Comparison of ENCODE assay signal across 18 cellular contexts in the genomic region with DNA sequence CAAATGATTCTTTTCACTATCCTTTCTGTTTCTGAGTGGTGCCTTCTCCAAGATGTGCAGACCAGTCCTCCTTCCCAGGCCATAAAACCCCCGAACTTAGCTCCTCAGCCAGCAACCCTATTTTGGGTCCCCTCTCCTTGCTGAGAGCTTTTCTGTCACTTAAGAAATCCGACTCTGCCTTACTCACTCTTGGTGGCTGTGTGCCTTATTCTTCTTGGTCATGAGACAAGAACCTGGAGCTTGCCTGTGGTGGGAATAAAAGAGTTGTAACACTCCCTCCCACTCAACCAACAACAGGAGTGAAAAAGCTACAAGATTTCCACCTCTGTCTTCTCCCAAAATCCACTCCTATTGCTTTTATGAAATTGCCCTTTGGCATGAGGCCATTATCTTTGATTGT.
A peak's percentile ranks its signal among the peaks of the same experiment; 100 is the strongest.
DNase-seq lines count a peak whose midpoint lies in the region; ATAC-seq, FAIRE-seq and TF ChIP-seq lines count a peak whose summit lies in the region.
"Had no signal": no experiment of that assay in that cellular context is flagged by ENCODE, and none has a peak within 500 bp of the region (broad histone marks: within the 10 kb centered on the region; RNA-seq: fewer than 3 reads in every experiment).

No MANE protein-coding gene starts in this region.

- H2AFZ ChIP-seq in H1 (ENCODE audit: low read length): peak overlapping the region; percentile 85; the same call in 1 of the 2 replicates
- H2AFZ ChIP-seq: GM23338 had no signal

- H3K4me3 ChIP-seq in HEK293 (ENCODE audit: low read depth, low read length) (no peak overlapping the region), H1 (ENCODE audit: extremely low read depth in 1 of 4, insufficient read depth in 2 of 4, low read depth in 3 of 4, low read length in 4 of 4) (no peak overlapping the region)
- H3K4me3 ChIP-seq: GM12878, GM23338, HAP-1 had no signal

- no peaks in the 10 kb centered on the region for H3K79me2 ChIP-seq in H1 (ENCODE audit: control insufficient read depth in 1 of 2, insufficient read depth in 2 of 2, low read length in 2 of 2)

- DNase-seq in OCI-M1 (lab: John Stamatoyannopoulos, UW) (peak; percentile 14), H1 (ENCODE audit: low read depth in 1 of 2, low spot score in 2 of 2) (no peak), cortex of kidney (lab: John Stamatoyannopoulos, UW) (no peak), iPS-NIHi11 (ENCODE audit: low spot score) (no peak)
- DNase-seq: C1 segment of cervical spinal cord; Calu3; CD4-positive, alpha-beta memory T cell; COR-L47; DMS79; EL; GDM1 had no signal

- FAIRE-seq in H1 (lab: Jason Lieb, UNC): no peak
- FAIRE-seq: GM12878, GM18507, H54 had no signal

- CTCF ChIA-PET in HEK293 (lab: Yijun Ruan, JAX) (interaction anchor here (0.6 kb wide), 1 partner anchor 609 kb away, joined by 3 read pairs; no protein-coding TSS in a partner anchor), H1 (lab: Charles Lee; ENCODE audit: partially characterized antibody) (no interaction called here)

- no peak overlapping the region for H3K18ac ChIP-seq in H1 (ENCODE audit: extremely low read depth, low read length)

- no peak for TF ChIP-seq POLR2A in H1 (IDR thresholded peaks at IDR 0.05; ENCODE audit: control extremely low read depth in 1 of 2, low read depth in 2 of 2, low read length in 2 of 2)

- H3K27ac ChIP-seq in HEK293 (ENCODE audit: extremely low read depth, low read depth, low read length): no peak overlapping the region
- no peak overlapping the region for H3K27ac ChIP-seq in H1 (ENCODE audit: low read depth, low read length)

- no peak overlapping the region for H3K4me2 ChIP-seq in H1 (ENCODE audit: insufficient read depth in 1 of 2, low read depth in 2 of 2, low read length in 2 of 2)
- H3K4me2 ChIP-seq: GM23338 had no signal

- no peak overlapping the region for H2BK120ac ChIP-seq in H1 (replicated peaks; ENCODE audit: low read depth, low read length)

- no peaks in the 10 kb centered on the region for H3K79me1 ChIP-seq in H1 (ENCODE audit: low read depth, low read length)

- H4K5ac ChIP-seq in H1 (ENCODE audit: insufficient read length, low read depth, low read length): no peak overlapping the region

- H2BK12ac ChIP-seq in H1 (ENCODE audit: low read depth, low read length): no peak overlapping the region

- TF ChIP-seq CTCF in HEK293 (tag by site-specific recombination; IDR thresholded peaks at IDR 0.05) (no peak), H1 (IDR thresholded peaks at IDR 0.05; ENCODE audit: control extremely low read depth in 1 of 3, insufficient read depth in 1 of 3, low read depth in 1 of 3, low read length in 3 of 3) (no peak)

- no peak overlapping the region for H3K9ac ChIP-seq in H1 (replicated peaks in 1 of 4; ENCODE audit: extremely low read depth in 1 of 4, low read depth in 3 of 4, low read length in 3 of 4)

- no peak overlapping the region for H3K4ac ChIP-seq in H1 (replicated peaks; ENCODE audit: insufficient read length, low read depth, low read length)

- no peaks in the 10 kb centered on the region for H4K20me1 ChIP-seq in H1 (replicated peaks in 1 of 2; ENCODE audit: control insufficient read depth in 1 of 2, insufficient read depth in 2 of 2, low read length in 2 of 2)

- no peak overlapping the region for H2BK20ac ChIP-seq in H1 (ENCODE audit: low read length)

- H3K4me1 ChIP-seq in HEK293 (ENCODE audit: control insufficient read depth, insufficient read depth, low read length) (no peaks in the 10 kb centered on the region), H1 (replicated peaks in 1 of 4; ENCODE audit: control insufficient read depth in 3 of 4, insufficient read depth in 4 of 4, low read length in 3 of 4) (no peaks in the 10 kb centered on the region)
- H3K4me1 ChIP-seq: HAP-1 had no signal

- no peak overlapping the region for H3K14ac ChIP-seq in H1 (ENCODE audit: insufficient read length)

- H3K27me3 ChIP-seq in H1 (replicated peaks in 1 of 4; ENCODE audit: control insufficient read depth in 3 of 4, extremely low read depth in 1 of 4, insufficient read depth in 3 of 4, low read length in 3 of 4): no peaks in the 10 kb centered on the region

- H3K23me2 ChIP-seq in H1 (ENCODE audit: low read depth, low read length): no peaks in the 10 kb centered on the region

- H4K8ac ChIP-seq in H1 (ENCODE audit: extremely low read depth, insufficient read depth, low read length): no peak overlapping the region

- no peak overlapping the region for H3K56ac ChIP-seq in H1 (replicated peaks; ENCODE audit: insufficient read length, low read depth, low read length)

- H3K23ac ChIP-seq in H1 (ENCODE audit: insufficient read length): no peak overlapping the region

- POLR2A ChIA-PET in HEK293 (lab: Yijun Ruan, JAX): no interaction called here
- POLR2A ChIA-PET in H1 (lab: Charles Lee; ENCODE audit: partially characterized antibody): no interaction called here

- no peak overlapping the region for H4K91ac ChIP-seq in H1 (replicated peaks; ENCODE audit: insufficient read length, low read length)

- no peak for TF ChIP-seq RAD21 in H1 (IDR thresholded peaks at IDR 0.05 in 1 of 2, conservative IDR thresholded peaks at IDR 0.05 in 1 of 2; ENCODE audit: low read depth in 2 of 2, low read length in 2 of 2)

- no peak overlapping the region for H2BK15ac ChIP-seq in H1 (ENCODE audit: low read length)

- H2AK5ac ChIP-seq in H1 (ENCODE audit: low read depth, low read length): no peak overlapping the region

- H3K9me3 ChIP-seq in HEK293 (ENCODE audit: control insufficient read depth, insufficient read depth, low read depth, low read length) (no peaks in the 10 kb centered on the region), H1 (ENCODE audit: insufficient read depth in 2 of 2, low read depth in 1 of 2, low read length in 1 of 2) (no peaks in the 10 kb centered on the region)

- no peak for TF ChIP-seq EP300 in H1 (IDR thresholded peaks at IDR 0.05; ENCODE audit: borderline replicate concordance in 1 of 2, low read depth in 2 of 2, low read length in 2 of 2)

- H3K36me3 ChIP-seq in HEK293 (ENCODE audit: control insufficient read depth in 2 of 2, insufficient read depth in 1 of 2, low read length in 2 of 2) (no peaks in the 10 kb centered on the region), H1 (ENCODE audit: control insufficient read depth in 2 of 4, insufficient read depth in 4 of 4, low read length in 3 of 4) (no peaks in the 10 kb centered on the region)
- H3K36me3 ChIP-seq: HAP-1 had no signal

- ATAC-seq in HG03280 (IDR thresholded peaks at IDR 0.05; ENCODE audit: unreplicated experiment): no peak
- ATAC-seq: GM12878, GM23338 had no signal

- 86% methylated on average over 2 of the region's 2 CpGs; no CpG with 5 or more reads in 1 of the 2 experiments for WGBS in H1 (ENCODE audit: extremely low coverage in 1 of 2, insufficient coverage in 1 of 2, insufficient read length in 1 of 2, insufficient replicate concordance in 2 of 2, low coverage in 1 of 2, low lambda C conversion rate in 2 of 2, missing lambda C conversion rate in 1 of 2), 2 experiments

- no peak overlapping the region for H2BK5ac ChIP-seq in H1 (ENCODE audit: low read depth, low read length)

TF ChIP-seq in HEK293, 187 proteins besides CTCF, POLR2A, EP300 and RAD21 (continues in another document):
- no peak for TF ChIP-seq ZXDB (tag by site-specific recombination; IDR thresholded peaks at IDR 0.05)

TF ChIP-seq in H1, 55 proteins besides CTCF, POLR2A, EP300 and RAD21:
- TF ChIP-seq CBX5 (IDR thresholded peaks at IDR 0.05; ENCODE audit: low read depth, low read length) (no peak), JUN (IDR thresholded peaks at IDR 0.05; ENCODE audit: low read depth, low read length) (no peak), CHD1 (IDR thresholded peaks at IDR 0.05; ENCODE audit: low read depth, low read length) (no peak), TAF7 (optimal IDR thresholded peaks at IDR 0.05; ENCODE audit: borderline replicate concordance, low read depth, low read length) (no peak), NANOG (IDR thresholded peaks at IDR 0.05; ENCODE audit: insufficient read depth, low read depth, low read length, poor library complexity, severe bottlenecking) (no peak), SIN3A (conservative IDR thresholded peaks at IDR 0.05 in 1 of 2, IDR thresholded peaks at IDR 0.05 in 1 of 2; ENCODE audit: low read depth in 1 of 2, low read length in 2 of 2) (no peak), JUND (IDR thresholded peaks at IDR 0.05; ENCODE audit: low read length) (no peak), CBX8 (IDR thresholded peaks at IDR 0.05; ENCODE audit: borderline replicate concordance, low read depth, low read length) (no peak), CREB1 (IDR thresholded peaks at IDR 0.05) (no peak), RFX5 (IDR thresholded peaks at IDR 0.05; ENCODE audit: borderline replicate concordance, low read depth, low read length) (no peak), RXRA (IDR thresholded peaks at IDR 0.05; ENCODE audit: insufficient read depth, low read depth, low read length) (no peak), KDM1A (IDR thresholded peaks at IDR 0.05; ENCODE audit: borderline replicate concordance, low read length) (no peak), SIX5 (IDR thresholded peaks at IDR 0.05; ENCODE audit: low read depth, low read length) (no peak), TAF1 (IDR thresholded peaks at IDR 0.05; ENCODE audit: low read depth, low read length) (no peak), TEAD4 (IDR thresholded peaks at IDR 0.05; ENCODE audit: low read depth, low read length) (no peak)
- TF ChIP-seq, protein P1, sequence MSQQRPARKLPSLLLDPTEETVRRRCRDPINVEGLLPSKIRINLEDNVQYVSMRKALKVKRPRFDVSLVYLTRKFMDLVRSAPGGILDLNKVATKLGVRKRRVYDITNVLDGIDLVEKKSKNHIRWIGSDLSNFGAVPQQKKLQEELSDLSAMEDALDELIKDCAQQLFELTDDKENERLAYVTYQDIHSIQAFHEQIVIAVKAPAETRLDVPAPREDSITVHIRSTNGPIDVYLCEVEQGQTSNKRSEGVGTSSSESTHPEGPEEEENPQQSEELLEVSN (IDR thresholded peaks at IDR 0.05): no peak
- TF ChIP-seq, protein P2, sequence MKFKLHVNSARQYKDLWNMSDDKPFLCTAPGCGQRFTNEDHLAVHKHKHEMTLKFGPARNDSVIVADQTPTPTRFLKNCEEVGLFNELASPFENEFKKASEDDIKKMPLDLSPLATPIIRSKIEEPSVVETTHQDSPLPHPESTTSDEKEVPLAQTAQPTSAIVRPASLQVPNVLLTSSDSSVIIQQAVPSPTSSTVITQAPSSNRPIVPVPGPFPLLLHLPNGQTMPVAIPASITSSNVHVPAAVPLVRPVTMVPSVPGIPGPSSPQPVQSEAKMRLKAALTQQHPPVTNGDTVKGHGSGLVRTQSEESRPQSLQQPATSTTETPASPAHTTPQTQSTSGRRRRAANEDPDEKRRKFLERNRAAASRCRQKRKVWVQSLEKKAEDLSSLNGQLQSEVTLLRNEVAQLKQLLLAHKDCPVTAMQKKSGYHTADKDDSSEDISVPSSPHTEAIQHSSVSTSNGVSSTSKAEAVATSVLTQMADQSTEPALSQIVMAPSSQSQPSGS (IDR thresholded peaks at IDR 0.05; ENCODE audit: low read length): no peak
